19 cellular contexts compared by ENCODE assay signal in genomic region chr17:19330271-19330670, GRCh38. TPM values are rescaled to one million over a fixed set of nuclear protein-coding genes. Genes with fewer than 3 reads are reported as not detected.
A peak's percentile ranks its signal among the peaks of the same experiment; 100 is the strongest.
DNase-seq lines count a peak whose midpoint lies in the region; ATAC-seq, FAIRE-seq and TF ChIP-seq lines count a peak whose summit lies in the region.
"Had no signal": no experiment of that assay in that cellular context is flagged by ENCODE, and none has a peak within 500 bp of the region (broad histone marks: within the 10 kb centered on the region; RNA-seq: fewer than 3 reads in every experiment).

No MANE protein-coding gene starts in this region.

- no peak for TF ChIP-seq EP300 in HepG2 (IDR thresholded peaks at IDR 0.05; ENCODE audit: low read depth in 2 of 2, low read length in 2 of 2)
- no peak for TF ChIP-seq EP300 in HepG2 (CRISPR knock-in tag; IDR thresholded peaks at IDR 0.05; ENCODE audit: borderline replicate concordance)

- H3K27me3 ChIP-seq in HepG2 (ENCODE audit: control insufficient read depth in 1 of 2, insufficient read depth in 2 of 2, low read length in 2 of 2) (no peaks in the 10 kb centered on the region), right lobe of liver (no peaks in the 10 kb centered on the region), endodermal cell (ENCODE audit: control insufficient read depth, insufficient read depth, low read length, poor library complexity, severe bottlenecking) (no peaks in the 10 kb centered on the region)
- H3K27me3 ChIP-seq: MG63, SJCRH30 had no signal

- H3K36me3 ChIP-seq in HepG2 (replicated peaks in 1 of 2; ENCODE audit: control insufficient read depth in 1 of 2, insufficient read depth in 2 of 2, low read length in 2 of 2) (no peaks in the 10 kb centered on the region; a peak in 2 of 5 replicates), right lobe of liver (no peaks in the 10 kb centered on the region), endodermal cell (ENCODE audit: control insufficient read depth, insufficient read depth, low read length) (peaks cover 41% of the 10 kb centered on the region)

- in situ Hi-C loops in HepG2 (cut with HindIII; ENCODE audit: extremely low pct_ligation_motif_present, low pct_unique_long_range_greater_than_20kb): no loop called here

- peaks cover 37% of the 10 kb centered on the region for H3K36me3 Mint-ChIP-seq in endodermal cell (ENCODE audit: low read depth)

- H3K4me3 Mint-ChIP-seq in endodermal cell: no peak overlapping the region

- TF ChIP-seq CTCF in HepG2 (CRISPR knock-in tag; IDR thresholded peaks at IDR 0.05) (no peak), right lobe of liver (IDR thresholded peaks at IDR 0.05) (no peak), endodermal cell (conservative IDR thresholded peaks at IDR 0.05) (no peak)

- peaks cover 11% of the 10 kb centered on the region for H3K9me3 Mint-ChIP-seq in endodermal cell

- 69% methylated on average over 3 of the region's 3 CpGs for WGBS in HepG2 (ENCODE audit: low lambda C conversion rate)
- WGBS in right lobe of liver (ENCODE audit: insufficient coverage, low coverage, low lambda C conversion rate, missing lambda C conversion rate): 75% methylated on average over 3 of the region's 3 CpGs
- WGBS in endodermal cell (ENCODE audit: insufficient coverage in 1 of 2, insufficient read length in 1 of 2), 2 experiments: 79 to 89% methylated on average over 3 of the region's 3 CpGs

- DNase-seq in HepG2 (ENCODE audit: low spot score): no peak
- DNase-seq in right lobe of liver: no peak
- DNase-seq in endodermal cell: no peak
- DNase-seq in posterior vena cava (ENCODE audit: low spot score): peak; percentile 35
- no peak for DNase-seq in DMS 273 (lab: John Stamatoyannopoulos, UW; ENCODE audit: unreplicated experiment)
- no peak for DNase-seq in A172 (ENCODE audit: low spot score)
- no peak for DNase-seq in HK-2 (ENCODE audit: unreplicated experiment)
- DNase-seq: AML-193, MG63, NCI-H1092, NCI-H146, NCI-H2081, NCI-H510A, NCI-H82, PC-3, SJCRH30 had no signal

- intact Hi-C loops in HepG2 (cut with micrococcal nuclease; ENCODE audit: unreplicated experiment) (no loop called here), right lobe of liver (cut with DNase I) (no loop called here), posterior vena cava (cut with DNase I) (loop anchor here in 1 of 2 donors (5.0 kb wide), 1 partner anchor 73 kb away; no protein-coding TSS in a partner anchor)

- no peak overlapping the region for H3K9ac ChIP-seq in HepG2 (ENCODE audit: insufficient read depth, low read depth, low read length)
- no peak overlapping the region for H3K9ac ChIP-seq in endodermal cell (ENCODE audit: extremely low read depth, low read length, poor library complexity, severe bottlenecking)

- H3K79me2 ChIP-seq in HepG2 (ENCODE audit: insufficient read depth, low read length): no peaks in the 10 kb centered on the region

- no peak for FAIRE-seq in HepG2 (lab: Jason Lieb, UNC)

- H3K4me1 ChIP-seq in HepG2 (ENCODE audit: insufficient read depth, low read length) (peaks cover 13% of the 10 kb centered on the region; the same call in 1 of the 2 replicates), right lobe of liver (no peaks in the 10 kb centered on the region), endodermal cell (ENCODE audit: control insufficient read depth, insufficient read depth, low read length) (no peaks in the 10 kb centered on the region)
- H3K4me1 ChIP-seq: HAP-1 had no signal

- no peaks in the 10 kb centered on the region for H3K27me3 Mint-ChIP-seq in endodermal cell (ENCODE audit: insufficient read depth)

- peaks cover 4% of the 10 kb centered on the region for H3K4me1 Mint-ChIP-seq in endodermal cell
- H3K4me1 Mint-ChIP-seq: CD14-positive monocyte had no signal

- no peak overlapping the region for H3K4me2 ChIP-seq in HepG2 (ENCODE audit: low read depth, low read length)

- H3K4me3 ChIP-seq in HepG2 (replicated peaks in 1 of 3; ENCODE audit: insufficient read depth in 1 of 3, low read depth in 2 of 3, low read length in 3 of 3): no peak overlapping the region
- no peak overlapping the region for H3K4me3 ChIP-seq in right lobe of liver
- no peak overlapping the region for H3K4me3 ChIP-seq in endodermal cell (ENCODE audit: low read length)
- H3K4me3 ChIP-seq: HAP-1, MG63, SJCRH30 had no signal

- no peak for TF ChIP-seq POLR2A in HepG2 (IDR thresholded peaks at IDR 0.05; ENCODE audit: insufficient read depth in 1 of 2, low read depth in 2 of 2, low read length in 2 of 2)
- TF ChIP-seq POLR2A in right lobe of liver (IDR thresholded peaks at IDR 0.05): no peak

- peaks cover 8% of the 10 kb centered on the region; the same call in 1 of the 2 replicates for H3K9me3 ChIP-seq in HepG2 (ENCODE audit: low read length)
- peaks cover 0 to 4% (median 1%) of the 10 kb centered on the region in 4 donors for H3K9me3 ChIP-seq in right lobe of liver
- peaks cover 8% of the 10 kb centered on the region for H3K9me3 ChIP-seq in endodermal cell (ENCODE audit: control insufficient read depth, low read length)
- H3K9me3 ChIP-seq: HAP-1, MG63 had no signal

- H3K27ac ChIP-seq in HepG2 (ENCODE audit: extremely low read length, insufficient read depth, low read length) (no peak overlapping the region), right lobe of liver (no peak overlapping the region), endodermal cell (ENCODE audit: low read depth, low read length) (peak overlapping the region; percentile 79)
- H3K27ac ChIP-seq: SJCRH30 had no signal

- no peaks in the 10 kb centered on the region for H4K20me1 ChIP-seq in HepG2 (ENCODE audit: insufficient read depth, low read length)

- H2AFZ ChIP-seq in HepG2 (ENCODE audit: low read length): no peak overlapping the region

- ATAC-seq in HepG2: no peak
- no peak for ATAC-seq in right lobe of liver
- no peak for ATAC-seq in HG02884 (IDR thresholded peaks at IDR 0.05; ENCODE audit: unreplicated experiment)
- ATAC-seq: PC-3 had no signal

- POLR2A ChIA-PET in HepG2 (lab: Yijun Ruan, JAX): no interaction called here

- CTCF ChIA-PET in HepG2 (lab: Yijun Ruan, JAX; ENCODE audit: low intra/inter-chr PET ratio, low total read pairs): no interaction called here

- BruUV-seq in HepG2 (replicated peaks; lab: Mats Ljungman, UMichigan): no TSS peak

- H3K27ac Mint-ChIP-seq in endodermal cell: peak overlapping the region; percentile 74

- TF ChIP-seq RAD21 in HepG2 (CRISPR knock-in tag; IDR thresholded peaks at IDR 0.05): no peak

RNA-seq across cellular contexts. Expression of gene B9D1, which starts 32.3 kb away (rescaled TPM):
- total RNA-seq in HepG2 (2016; rRNA removed; fragmentation: Illumina TruSeq; extraction: Trizol): 26.2 and 27.7 TPM in 2 replicates
- total RNA-seq in HepG2 (2016; cell fraction: cytosol; rRNA removed; fragmentation: Illumina TruSeq; extraction: Trizol; ENCODE audit: low read depth): 7.2 and 9.1 TPM in 2 replicates
- total RNA-seq in HepG2 (2016; cell fraction: insoluble cytoplasmic fraction; rRNA removed; fragmentation: Illumina TruSeq; extraction: Trizol): 28.5 TPM in 2 replicates
- total RNA-seq in HepG2 (2016; cell fraction: membrane; rRNA removed; fragmentation: Illumina TruSeq; extraction: Trizol): 9.6 and 12.5 TPM in 2 replicates
- 16.8 and 19.2 TPM in 2 replicates for total RNA-seq in HepG2 (2016; cell fraction: nucleus; rRNA removed; fragmentation: Illumina TruSeq; extraction: Trizol)
- 28.7 and 31.1 TPM in 2 replicates for polyA plus RNA-seq in HepG2 (2011; rRNA removed)
- polyA plus RNA-seq in HepG2 (2011; cell fraction: cytosol; rRNA removed): 19.7 and 34.3 TPM in 2 replicates
- 46.3 and 48.7 TPM in 2 replicates for polyA plus RNA-seq in HepG2 (2011; cell fraction: nucleus; rRNA removed)
- polyA plus RNA-seq in HepG2 (2012): 11.8 and 12.8 TPM in 2 replicates
- polyA plus RNA-seq in HepG2 (2016; cell fraction: cytosol; fragmentation: Illumina TruSeq; extraction: Trizol; ENCODE audit: low read depth): 6.7 and 10.3 TPM in 2 replicates
- polyA plus RNA-seq in HepG2 (2016; cell fraction: insoluble cytoplasmic fraction; fragmentation: Illumina TruSeq; extraction: Trizol; ENCODE audit: low read depth): 27.9 and 32.0 TPM in 2 replicates
- 6.2 and 7.2 TPM in 2 replicates for polyA plus RNA-seq in HepG2 (2016; cell fraction: membrane; fragmentation: Illumina TruSeq; extraction: Trizol; ENCODE audit: low read depth)
- polyA plus RNA-seq in HepG2 (2016; cell fraction: nucleus; fragmentation: Illumina TruSeq; extraction: Trizol; ENCODE audit: insufficient read depth, low read depth): 31.9 and 36.2 TPM in 2 replicates
- polyA minus RNA-seq in HepG2 (2011; rRNA and poly(A)+ RNA removed; ENCODE audit: low replicate concordance): 24.4 and 68.8 TPM in 2 replicates
- 7.4 and 11.4 TPM in 2 replicates for polyA minus RNA-seq in HepG2 (2011; cell fraction: cytosol; rRNA and poly(A)+ RNA removed)
- polyA minus RNA-seq in HepG2 (2011; cell fraction: nucleus; rRNA and poly(A)+ RNA removed): 19.1 and 22.0 TPM in 2 replicates
- 10 to 100 TPM in 2 of 6 experiments, 1 to 10 TPM in 4; 2.3 to 27.9 (median 5.7) TPM for total RNA-seq in right lobe of liver
- 10 to 100 TPM; 37.7 to 42.8 TPM for total RNA-seq in endodermal cell
- 28.5 TPM for polyA plus RNA-seq in endodermal cell (2013, experiment 1 of 2)
- 25.0 TPM for polyA plus RNA-seq in endodermal cell (2013, experiment 2 of 2)
- total RNA-seq in posterior vena cava: 1 to 10 TPM; 7.7 to 9.8 TPM
- 41.5 and 65.1 TPM in 2 replicates for total RNA-seq in A172 (2014; rRNA removed; shearing (Covaris generic))
- polyA plus RNA-seq: CD14-positive monocyte had no signal

RNA-seq across cellular contexts. Expression of gene MAPK7, which starts 48.0 kb away (rescaled TPM):
- 2.9 and 3.7 TPM in 2 replicates for total RNA-seq in HepG2 (2016; rRNA removed; fragmentation: Illumina TruSeq; extraction: Trizol)
- total RNA-seq in HepG2 (2016; cell fraction: cytosol; rRNA removed; fragmentation: Illumina TruSeq; extraction: Trizol; ENCODE audit: low read depth): 2.7 and 3.5 TPM in 2 replicates
- 3.5 and 4.6 TPM in 2 replicates for total RNA-seq in HepG2 (2016; cell fraction: insoluble cytoplasmic fraction; rRNA removed; fragmentation: Illumina TruSeq; extraction: Trizol)
- total RNA-seq in HepG2 (2016; cell fraction: membrane; rRNA removed; fragmentation: Illumina TruSeq; extraction: Trizol): 4.4 and 4.5 TPM in 2 replicates
- 5.1 and 5.6 TPM in 2 replicates for total RNA-seq in HepG2 (2016; cell fraction: nucleus; rRNA removed; fragmentation: Illumina TruSeq; extraction: Trizol)
- 5.9 and 6.4 TPM in 2 replicates for polyA plus RNA-seq in HepG2 (2011; rRNA removed)
- polyA plus RNA-seq in HepG2 (2011; cell fraction: cytosol; rRNA removed): 2.6 TPM in 2 replicates
- 15.5 and 19.3 TPM in 2 replicates for polyA plus RNA-seq in HepG2 (2011; cell fraction: nucleus; rRNA removed)
- polyA plus RNA-seq in HepG2 (2012): 4.7 and 7.2 TPM in 2 replicates
- 2.3 and 3.1 TPM in 2 replicates for polyA plus RNA-seq in HepG2 (2016; cell fraction: cytosol; fragmentation: Illumina TruSeq; extraction: Trizol; ENCODE audit: low read depth)
- 5.8 and 8.5 TPM in 2 replicates for polyA plus RNA-seq in HepG2 (2016; cell fraction: insoluble cytoplasmic fraction; fragmentation: Illumina TruSeq; extraction: Trizol; ENCODE audit: low read depth)
- 4.2 TPM in 2 replicates for polyA plus RNA-seq in HepG2 (2016; cell fraction: membrane; fragmentation: Illumina TruSeq; extraction: Trizol; ENCODE audit: low read depth)
- polyA plus RNA-seq in HepG2 (2016; cell fraction: nucleus; fragmentation: Illumina TruSeq; extraction: Trizol; ENCODE audit: insufficient read depth, low read depth): 12.9 and 19.5 TPM in 2 replicates
- 23.8 and 23.9 TPM in 2 replicates for polyA minus RNA-seq in HepG2 (2011; rRNA and poly(A)+ RNA removed; ENCODE audit: low replicate concordance)
- 4.7 and 7.5 TPM in 2 replicates for polyA minus RNA-seq in HepG2 (2011; cell fraction: cytosol; rRNA and poly(A)+ RNA removed)
- 20.3 and 20.4 TPM in 2 replicates for polyA minus RNA-seq in HepG2 (2011; cell fraction: nucleus; rRNA and poly(A)+ RNA removed)
- total RNA-seq in right lobe of liver: 1 to 10 TPM; 5.7 to 9.2 (median 6.7) TPM
- 10 to 100 TPM; 33.3 to 53.4 TPM for total RNA-seq in endodermal cell
- 29.3 TPM for polyA plus RNA-seq in endodermal cell (2013, experiment 1 of 2)
- 25.5 TPM for polyA plus RNA-seq in endodermal cell (2013, experiment 2 of 2)
- total RNA-seq in posterior vena cava: 10 to 100 TPM; 28.8 to 29.2 TPM
- total RNA-seq in A172 (2014; rRNA removed; shearing (Covaris generic)): 11.5 and 15.5 TPM in 2 replicates

RNA-seq across cellular contexts. Expression of gene MFAP4, which starts 56.7 kb away (rescaled TPM):
- total RNA-seq in HepG2 (2016; rRNA removed; fragmentation: Illumina TruSeq; extraction: Trizol): not detected in 2 replicates
- not detected in 2 replicates for total RNA-seq in HepG2 (2016; cell fraction: cytosol; rRNA removed; fragmentation: Illumina TruSeq; extraction: Trizol; ENCODE audit: low read depth)
- 0.13 TPM in 1 of 2 replicates, not detected in the other for total RNA-seq in HepG2 (2016; cell fraction: insoluble cytoplasmic fraction; rRNA removed; fragmentation: Illumina TruSeq; extraction: Trizol)
- total RNA-seq in HepG2 (2016; cell fraction: membrane; rRNA removed; fragmentation: Illumina TruSeq; extraction: Trizol): not detected in 2 replicates
- total RNA-seq in HepG2 (2016; cell fraction: nucleus; rRNA removed; fragmentation: Illumina TruSeq; extraction: Trizol): not detected in 2 replicates
- 0.08 and 0.59 TPM in 2 replicates for polyA plus RNA-seq in HepG2 (2011; rRNA removed)
- 0.16 and 0.23 TPM in 2 replicates for polyA plus RNA-seq in HepG2 (2011; cell fraction: cytosol; rRNA removed)
- 0.23 and 0.88 TPM in 2 replicates for polyA plus RNA-seq in HepG2 (2011; cell fraction: nucleus; rRNA removed)
- polyA plus RNA-seq in HepG2 (2012): 0.27 and 0.75 TPM in 2 replicates
- polyA plus RNA-seq in HepG2 (2016; cell fraction: cytosol; fragmentation: Illumina TruSeq; extraction: Trizol; ENCODE audit: low read depth): not detected in 2 replicates
- polyA plus RNA-seq in HepG2 (2016; cell fraction: insoluble cytoplasmic fraction; fragmentation: Illumina TruSeq; extraction: Trizol; ENCODE audit: low read depth): not detected in 2 replicates
- not detected in 2 replicates for polyA plus RNA-seq in HepG2 (2016; cell fraction: membrane; fragmentation: Illumina TruSeq; extraction: Trizol; ENCODE audit: low read depth)
- not detected in 2 replicates for polyA plus RNA-seq in HepG2 (2016; cell fraction: nucleus; fragmentation: Illumina TruSeq; extraction: Trizol; ENCODE audit: insufficient read depth, low read depth)
- 0.12 TPM in 1 of 2 replicates, not detected in the other for polyA minus RNA-seq in HepG2 (2011; rRNA and poly(A)+ RNA removed; ENCODE audit: low replicate concordance)
- 0.69 TPM in 1 of 2 replicates, not detected in the other for polyA minus RNA-seq in HepG2 (2011; cell fraction: cytosol; rRNA and poly(A)+ RNA removed)
- polyA minus RNA-seq in HepG2 (2011; cell fraction: nucleus; rRNA and poly(A)+ RNA removed): not detected in 2 replicates
- 10 to 100 TPM in 2 of 6 experiments, 1 to 10 TPM in 4; 2.3 to 12.0 (median 6.5) TPM for total RNA-seq in right lobe of liver
- total RNA-seq in endodermal cell: 10 to 100 TPM; 11.1 to 36.8 TPM
- 20.4 TPM for polyA plus RNA-seq in endodermal cell (2013, experiment 1 of 2)
- polyA plus RNA-seq in endodermal cell (2013, experiment 2 of 2): 18.1 TPM
- total RNA-seq in posterior vena cava: 100 to 1,000 TPM; 231 to 371 TPM
- not detected in 2 replicates for total RNA-seq in A172 (2014; rRNA removed; shearing (Covaris generic))
- total RNA-seq: PC-3 had no signal

Comparison
In these comparisons a context has a peak if more than half of its experiments do, and no peak if none do; other contexts are left out.
1. RNA of gene MFAP4, which starts 56.7 kb away (total RNA-seq): 231 to 371 TPM in posterior vena cava; 11.1 to 36.8 TPM in endodermal cell, 2.3 to 12.0 TPM in right lobe of liver, 0.13 TPM in HepG2 and not detected in A172; every median in the first group is over 4 times any median in the second.